Comparison of ENCODE assay signal across 23 cellular contexts in genomic region chr2:176093889-176094232, GRCh38. TPM values are rescaled to one million over a fixed set of nuclear protein-coding genes. Genes with fewer than 3 reads are reported as not detected.
DNase-seq lines count a peak whose midpoint lies in the region; ATAC-seq and TF ChIP-seq lines count a peak whose summit lies in the region.
"Had no signal": no experiment of that assay in that cellular context is flagged by ENCODE, and none has a peak within 500 bp of the region (broad histone marks: within the 10 kb centered on the region; RNA-seq: fewer than 3 reads in every experiment).

No MANE protein-coding gene starts in this region.

- H3K4me3 ChIP-seq in BE2C (ENCODE audit: low read depth, low read length) = peak overlapping the region; percentile 45
- no peak overlapping the region for H3K4me3 ChIP-seq in CD8-positive, alpha-beta memory T cell (ENCODE audit: low read length)
- no peak overlapping the region for H3K4me3 ChIP-seq in esophagus squamous epithelium

- peaks cover 0 to 2% (median 0%) of the 10 kb centered on the region in 3 donors for H3K36me3 Mint-ChIP-seq in CD8-positive, alpha-beta memory T cell
- H3K36me3 Mint-ChIP-seq in WTC11 (peaks cover 9% of the 10 kb centered on the region), naive B cell (peaks cover 0 to 7% of the 10 kb centered on the region in 2 donors)

- H3K27ac ChIP-seq in CD8-positive, alpha-beta memory T cell (ENCODE audit: low read depth, low read length) = no peak overlapping the region
- H3K27ac ChIP-seq in esophagus squamous epithelium = no peak overlapping the region
- H3K27ac ChIP-seq: brain microvascular endothelial cell, esophagus muscularis mucosa, pancreas, skin epidermis, tibial artery had no signal

- no peak for TF ChIP-seq POLR2A in esophagus squamous epithelium (IDR thresholded peaks at IDR 0.05)

- ATAC-seq in WTC11 (no peak), naive B cell (ENCODE audit: low read depth in 2 of 2) (no peak), HG03196 (IDR thresholded peaks at IDR 0.05; ENCODE audit: unreplicated experiment) (no peak), HG03457 (IDR thresholded peaks at IDR 0.05; ENCODE audit: unreplicated experiment) (no peak)
- ATAC-seq: pancreas had no signal

- H3K9me3 Mint-ChIP-seq in CD8-positive, alpha-beta memory T cell = peaks cover 8 to 37% (median 27%) of the 10 kb centered on the region in 5 donors
- H3K9me3 Mint-ChIP-seq in WTC11 = no peaks in the 10 kb centered on the region
- peaks cover 0 to 34% (median 18%) of the 10 kb centered on the region in 7 donors for H3K9me3 Mint-ChIP-seq in naive B cell

- POLR2A ChIA-PET in CD8-positive, alpha-beta memory T cell (lab: Charles Lee) = interaction anchor here (0.6 kb wide), 1 partner anchor 1694 kb away, joined by 4 read pairs; no protein-coding TSS in a partner anchor
- POLR2A ChIA-PET in WTC11 (lab: Charles Lee) = no interaction called here

- no peak for DNase-seq in BE2C
- DNase-seq in CD8-positive, alpha-beta memory T cell = no peak
- no peak for DNase-seq in WTC11 (ENCODE audit: low spot score)
- no peak for DNase-seq in naive B cell
- DNase-seq in esophagus squamous epithelium (lab: John Stamatoyannopoulos, UW) = no peak
- DNase-seq in KG1 (lab: John Stamatoyannopoulos, UW) = no peak
- DNase-seq: activated CD4-positive, alpha-beta T cell treated with anti-CD3 and anti-CD28 coated beads for 48 hours; brain microvascular endothelial cell; NCI-H2081 treated with DMSO at 0.1 percent for 48 hours; NCI-H748 treated with DMSO at 0.1 percent for 48 hours; pancreas; RPMI8226; T-helper 9 cell had no signal

- peaks cover 89 to 90% of the 10 kb centered on the region in 2 donors for H3K27me3 Mint-ChIP-seq in CD8-positive, alpha-beta memory T cell
- H3K27me3 Mint-ChIP-seq in WTC11 (ENCODE audit: low read depth) (peaks cover 96% of the 10 kb centered on the region), naive B cell (peaks cover 77 to 88% (median 87%) of the 10 kb centered on the region in 3 donors)

- peaks cover 96% of the 10 kb centered on the region for H3K27me3 ChIP-seq in BE2C
- peaks cover 84% of the 10 kb centered on the region for H3K27me3 ChIP-seq in CD8-positive, alpha-beta memory T cell (ENCODE audit: insufficient read depth, low read length, poor library complexity, severe bottlenecking)
- peaks cover 47 to 100% (median 82%) of the 10 kb centered on the region in 4 donors for H3K27me3 ChIP-seq in esophagus squamous epithelium

- H3K27ac Mint-ChIP-seq in CD8-positive, alpha-beta memory T cell = peak overlapping the region in 4 of 8 donors; percentile 3 to 51 (median 40)
- no peak overlapping the region for H3K27ac Mint-ChIP-seq in WTC11
- H3K27ac Mint-ChIP-seq in naive B cell = peak overlapping the region in 4 of 6 donors; percentile 61 to 84 (median 76)

- intact Hi-C loops in esophagus squamous epithelium (cut with DNase I) = loop anchor here (10.0 kb wide), 1 partner anchor 409 kb away; no protein-coding TSS in a partner anchor

- TF ChIP-seq CTCF in BE2C (IDR thresholded peaks at IDR 0.05; ENCODE audit: low read depth, low read length) = no peak
- no peak for TF ChIP-seq CTCF in WTC11 (IDR thresholded peaks at IDR 0.05)
- TF ChIP-seq CTCF in esophagus squamous epithelium (IDR thresholded peaks at IDR 0.05) = no peak

- WGBS in esophagus squamous epithelium, 2 donors = 11 to 15% methylated on average over 8 of the region's 8 CpGs

- H3K4me1 Mint-ChIP-seq in CD8-positive, alpha-beta memory T cell = peaks cover 26 to 41% (median 40%) of the 10 kb centered on the region in 3 donors
- H3K4me1 Mint-ChIP-seq in WTC11 (peaks cover 56% of the 10 kb centered on the region), naive B cell (peaks cover 26 to 29% (median 27%) of the 10 kb centered on the region in 3 donors)

- no peaks in the 10 kb centered on the region for H3K9me3 ChIP-seq in BE2C
- H3K9me3 ChIP-seq in CD8-positive, alpha-beta memory T cell (ENCODE audit: low read length) = peaks cover 4% of the 10 kb centered on the region
- H3K9me3 ChIP-seq in esophagus squamous epithelium = no peaks in the 10 kb centered on the region
- H3K9me3 ChIP-seq: esophagus muscularis mucosa, pancreas, tibial artery had no signal

- peak overlapping the region; percentile 4 to 54 (median 16) for H3K4me3 Mint-ChIP-seq in CD8-positive, alpha-beta memory T cell
- H3K4me3 Mint-ChIP-seq in WTC11 = peak overlapping the region; percentile 59
- peak overlapping the region in 7 of 8 donors; percentile 20 to 72 (median 31) for H3K4me3 Mint-ChIP-seq in naive B cell

- H3K36me3 ChIP-seq in BE2C (no peaks in the 10 kb centered on the region), esophagus squamous epithelium (no peaks in the 10 kb centered on the region)
- no peaks in the 10 kb centered on the region for H3K36me3 ChIP-seq in CD8-positive, alpha-beta memory T cell (ENCODE audit: insufficient read depth, low read length)
- H3K36me3 ChIP-seq: brain microvascular endothelial cell, esophagus muscularis mucosa, pancreas, tibial artery had no signal

- CTCF ChIA-PET in CD8-positive, alpha-beta memory T cell (lab: Charles Lee) = interaction anchor here (1.0 kb wide), 1 partner anchor 9 kb away, joined by 6 read pairs; no protein-coding TSS in a partner anchor
- CTCF ChIA-PET in WTC11 (lab: Charles Lee) = interaction anchor here (1.3 kb wide), 1 partner anchor 8 kb away, joined by 6 read pairs; no protein-coding TSS in a partner anchor

- H3K4me1 ChIP-seq in BE2C (peaks cover 3% of the 10 kb centered on the region; the same call in 1 of the 2 replicates), esophagus squamous epithelium (peaks cover 26 to 51% (median 30%) of the 10 kb centered on the region in 3 donors)
- H3K4me1 ChIP-seq in CD8-positive, alpha-beta memory T cell (ENCODE audit: insufficient read depth, low read length) = peaks cover 18% of the 10 kb centered on the region

TF ChIP-seq in WTC11, 78 proteins besides CTCF, POLR2A, EP300 and RAD21:
- no peak for TF ChIP-seq ATF1 (CRISPR knock-in tag; IDR thresholded peaks at IDR 0.05)
- TF ChIP-seq ZNF232 (CRISPR knock-in tag; IDR thresholded peaks at IDR 0.05) = no peak

RNA-seq across cellular contexts. Expression of gene HOXD13, which starts 1.3 kb away (rescaled TPM):
- polyA plus RNA-seq in BE2C (2012; ENCODE audit: insufficient read depth, insufficient read length, low read depth) = 0.51 TPM
- not detected for total RNA-seq in CD8-positive, alpha-beta memory T cell
- polyA plus RNA-seq in CD8-positive, alpha-beta memory T cell = not detected
- not detected in 3 replicates for total RNA-seq in WTC11 (2021)
- polyA plus RNA-seq in naive B cell (ENCODE audit: low read depth in 6 of 6) = not detected
- total RNA-seq in esophagus squamous epithelium = not detected
- total RNA-seq: dermis microvascular lymphatic vessel endothelial cell, esophagus muscularis mucosa, kidney, pancreas had no signal
- polyA plus RNA-seq: pancreas had no signal

RNA-seq across cellular contexts. Expression of gene HOXD12, which starts 5.7 kb away (rescaled TPM):
- polyA plus RNA-seq in BE2C (2012; ENCODE audit: insufficient read depth, insufficient read length, low read depth) = not detected
- not detected for total RNA-seq in CD8-positive, alpha-beta memory T cell
- not detected for polyA plus RNA-seq in CD8-positive, alpha-beta memory T cell
- total RNA-seq in WTC11 (2021) = 0.17 TPM in 1 of 3 replicates, not detected in the others
- polyA plus RNA-seq in naive B cell (ENCODE audit: low read depth in 6 of 6) = not detected
- not detected for total RNA-seq in esophagus squamous epithelium
- total RNA-seq: dermis microvascular lymphatic vessel endothelial cell, esophagus muscularis mucosa, H4, kidney, mesenteric fat pad, pancreas had no signal
- polyA plus RNA-seq: pancreas had no signal

RNA-seq across cellular contexts. Expression of gene EVX2, which starts 10.1 kb away (rescaled TPM):
- polyA plus RNA-seq in BE2C (2012; ENCODE audit: insufficient read depth, insufficient read length, low read depth) = 0.11 TPM
- not detected for total RNA-seq in CD8-positive, alpha-beta memory T cell
- not detected for polyA plus RNA-seq in CD8-positive, alpha-beta memory T cell
- total RNA-seq in WTC11 (2021) (0.05 TPM in 1 of 3 replicates, not detected in the others), esophagus squamous epithelium (not detected)
- not detected for polyA plus RNA-seq in naive B cell (ENCODE audit: low read depth in 6 of 6)
- total RNA-seq: Daoy, dermis microvascular lymphatic vessel endothelial cell, H4, kidney, mesenteric fat pad, pancreas had no signal

RNA-seq across cellular contexts. Expression of gene HOXD11, which starts 13.2 kb away (rescaled TPM):
- not detected for polyA plus RNA-seq in BE2C (2012; ENCODE audit: insufficient read depth, insufficient read length, low read depth)
- not detected for total RNA-seq in CD8-positive, alpha-beta memory T cell
- polyA plus RNA-seq in CD8-positive, alpha-beta memory T cell = not detected
- not detected in 3 replicates for total RNA-seq in WTC11 (2021)
- polyA plus RNA-seq in naive B cell (ENCODE audit: low read depth in 6 of 6) = not detected
- total RNA-seq in esophagus squamous epithelium = not detected
- total RNA-seq: dermis microvascular lymphatic vessel endothelial cell, esophagus muscularis mucosa, H4, pancreas had no signal
- polyA plus RNA-seq: pancreas had no signal

RNA-seq across cellular contexts. Expression of gene HOXD10, which starts 22.7 kb away (rescaled TPM):
- polyA plus RNA-seq in BE2C (2012; ENCODE audit: insufficient read depth, insufficient read length, low read depth) = 0.94 TPM
- not detected for total RNA-seq in CD8-positive, alpha-beta memory T cell
- polyA plus RNA-seq in CD8-positive, alpha-beta memory T cell = not detected
- not detected in 3 replicates for total RNA-seq in WTC11 (2021)
- not detected for polyA plus RNA-seq in naive B cell (ENCODE audit: low read depth in 6 of 6)
- total RNA-seq in esophagus squamous epithelium = under 1 TPM in 2 of 4 donors, not detected in 2; 0.22 to 0.38 TPM
- total RNA-seq: H4, pancreas had no signal
- polyA plus RNA-seq: pancreas had no signal
